In the genomic region with DNA sequence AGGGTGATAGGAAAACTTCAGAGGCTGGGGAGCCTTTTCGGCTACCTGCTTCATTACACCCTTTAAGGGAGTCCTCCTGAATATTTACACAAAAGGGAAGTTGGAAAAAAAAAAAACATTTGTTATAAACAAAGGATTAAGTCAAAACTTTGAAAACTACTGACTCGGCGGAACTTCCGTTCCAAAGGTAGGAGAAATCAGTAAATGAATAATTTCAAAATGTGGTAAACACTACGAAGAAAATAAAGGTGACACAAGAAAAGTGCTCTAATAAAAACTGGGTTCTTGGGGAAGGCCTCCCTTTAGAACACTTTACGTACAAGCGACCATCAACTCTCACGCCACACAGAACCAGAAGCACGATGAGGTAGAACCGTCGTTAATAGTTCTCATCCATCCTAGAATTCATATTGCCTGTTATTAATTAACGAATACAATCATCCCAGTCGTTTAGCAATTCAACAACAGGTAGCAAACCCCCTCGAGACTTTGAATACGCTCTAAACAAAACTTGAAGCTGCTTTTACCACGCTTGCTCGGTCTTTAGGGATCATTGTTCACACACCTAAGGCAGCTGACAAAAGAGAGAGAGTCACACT, we compare ENCODE assay signal across 8 cellular contexts. TPM values are rescaled to one million over a fixed set of nuclear protein-coding genes. Genes with fewer than 3 reads are reported as not detected.
DNase-seq lines count a peak whose midpoint lies in the region; ATAC-seq and TF ChIP-seq lines count a peak whose summit lies in the region.

No MANE protein-coding gene starts in this region.

- H3K4me1 Mint-ChIP-seq in naive thymus-derived CD4-positive, alpha-beta T cell: peaks cover 18 to 40% (median 28%) of the 10 kb centered on the region in 7 donors

- H3K9ac ChIP-seq in PC-3 (ENCODE audit: low read length): peak overlapping the region; percentile 98

- peaks cover 20% of the 10 kb centered on the region for H3K4me1 ChIP-seq in PC-3 (ENCODE audit: insufficient read depth, low read length)
- H3K4me1 ChIP-seq in naive thymus-derived CD4-positive, alpha-beta T cell (ENCODE audit: control insufficient read depth in 2 of 2, insufficient read depth in 2 of 2, low read length in 2 of 2): peaks cover 18 to 21% of the 10 kb centered on the region in 2 donors

- H3K36me3 ChIP-seq in PC-3 (ENCODE audit: low read depth, low read length): no peaks in the 10 kb centered on the region; the same call in 1 of the 2 replicates
- no peaks in the 10 kb centered on the region for H3K36me3 ChIP-seq in naive thymus-derived CD4-positive, alpha-beta T cell (ENCODE audit: control insufficient read depth in 2 of 3, insufficient read depth in 3 of 3, low read length in 3 of 3)

- POLR2A ChIA-PET in PC-3 (lab: Charles Lee; ENCODE audit: unreplicated experiment): interaction anchor here (0.6 to 0.7 kb wide), 4 partner anchors 55 to 494 kb away, joined by 6 to 17 read pairs (median 10); no protein-coding TSS in a partner anchor
- POLR2A ChIA-PET in naive thymus-derived CD4-positive, alpha-beta T cell (lab: Charles Lee): interaction anchor here (0.8 to 1.5 kb wide), 9 partner anchors 10 to 305 kb away, joined by 3 to 6 read pairs (median 4); partner anchors contain the start of gene SCAP

- peak overlapping the region; percentile 90 for H3K4me2 ChIP-seq in PC-3 (ENCODE audit: low read length)

- TSS peak; percentile 72 for BruUV-seq in PC-3 (replicated peaks; lab: Mats Ljungman, UMichigan)

- ATAC-seq in GM19324 (IDR thresholded peaks at IDR 0.05; ENCODE audit: low FRiP score, unreplicated experiment) (peak; percentile 2), PC-3 (0 out of 2 replicates have a peak, but pooled peaks have one; percentile 1)
- no peak for ATAC-seq in naive thymus-derived CD4-positive, alpha-beta T cell

- DNase-seq in AG10803 (ENCODE audit: low read depth): no peak
- peak; percentile 39 for DNase-seq in PC-3
- DNase-seq in dorsolateral prefrontal cortex: no peak
- DNase-seq in naive thymus-derived CD4-positive, alpha-beta T cell: peak in 2 of 9 donors; percentile 7
- no peak for DNase-seq in activated effector memory CD4-positive, alpha-beta T cell treated with anti-CD3 and anti-CD28 coated beads, Interleukin-2, amount 50 U/mL, for 16 hours
- no peak for DNase-seq in activated CD4-positive, alpha-beta T cell treated with anti-CD3 and anti-CD28 coated beads, Interleukin-2, amount 50 U/mL, for 48 hours
- DNase-seq in KG1 (lab: John Stamatoyannopoulos, UW): no peak

- CTCF ChIA-PET in PC-3 (lab: Charles Lee): no interaction called here
- CTCF ChIA-PET in naive thymus-derived CD4-positive, alpha-beta T cell (lab: Charles Lee): interaction anchor here (1.4 to 1.6 kb wide), 2 partner anchors 10 to 259 kb away, joined by 3 to 6 read pairs; no protein-coding TSS in a partner anchor

- H3K79me2 ChIP-seq in PC-3 (ENCODE audit: low read length): peaks cover 58% of the 10 kb centered on the region

- H3K4me3 ChIP-seq in AG10803 (ENCODE audit: low read length) (peak overlapping the region; percentile 88), PC-3 (ENCODE audit: low read length) (peak overlapping the region; percentile 82), dorsolateral prefrontal cortex (peak overlapping the region; percentile 67 to 100 (median 90))
- H3K4me3 ChIP-seq in naive thymus-derived CD4-positive, alpha-beta T cell (ENCODE audit: low read length): peak overlapping the region; percentile 65

- H3K27ac Mint-ChIP-seq in naive thymus-derived CD4-positive, alpha-beta T cell: peak overlapping the region; percentile 76 to 99 (median 96)

- no peaks in the 10 kb centered on the region for H3K9me2 ChIP-seq in PC-3 (replicated peaks; ENCODE audit: low read length)

- H3K36me3 Mint-ChIP-seq in naive thymus-derived CD4-positive, alpha-beta T cell: peaks cover 0 to 4% (median 0%) of the 10 kb centered on the region in 5 donors

- intact Hi-C loops in PC-3 (cut with micrococcal nuclease): loop anchor here (2.0 to 10.0 kb wide), 2 partner anchors 116 to 268 kb away; partner anchors contain the start of gene ELP6
- intact Hi-C loops in dorsolateral prefrontal cortex (cut with DNase I): loop anchor here in 1 of 2 donors (5.0 to 10.0 kb wide), 3 partner anchors 106 to 399 kb away; partner anchors contain the start of gene PTPN23
- intact Hi-C loops in naive thymus-derived CD4-positive, alpha-beta T cell (cut with micrococcal nuclease): loop anchor here (1.0 to 10.0 kb wide), 14 partner anchors 8 to 1631 kb away; partner anchors contain the start of genes SCAP (in 2 of the 2), CCDC12 (in 1 of the 2), CSPG5 (in 1 of the 2) and ELP6 (in 1 of the 2)

- H3K4me3 Mint-ChIP-seq in naive thymus-derived CD4-positive, alpha-beta T cell: peak overlapping the region; percentile 85 to 98 (median 91)

- H3K9me3 Mint-ChIP-seq in naive thymus-derived CD4-positive, alpha-beta T cell: peaks cover 0 to 3% (median 0%) of the 10 kb centered on the region in 11 donors

- no peaks in the 10 kb centered on the region for H3K9me3 ChIP-seq in PC-3 (ENCODE audit: low read length)
- no peaks in the 10 kb centered on the region for H3K9me3 ChIP-seq in naive thymus-derived CD4-positive, alpha-beta T cell (ENCODE audit: control insufficient read depth in 2 of 3, low read length in 3 of 3)

- no peaks in the 10 kb centered on the region for H3K27me3 ChIP-seq in PC-3 (ENCODE audit: low read length)
- no peaks in the 10 kb centered on the region for H3K27me3 ChIP-seq in dorsolateral prefrontal cortex
- H3K27me3 ChIP-seq in naive thymus-derived CD4-positive, alpha-beta T cell (ENCODE audit: control insufficient read depth in 2 of 2, insufficient read depth in 2 of 2, low read length in 2 of 2): no peaks in the 10 kb centered on the region

- no peaks in the 10 kb centered on the region for H3F3A ChIP-seq in PC-3 (ENCODE audit: low read length, unreplicated experiment)

- TF ChIP-seq CTCF in AG10803 (conservative IDR thresholded peaks at IDR 0.05; ENCODE audit: low read length) (no peak), PC-3 (conservative IDR thresholded peaks at IDR 0.05; ENCODE audit: low read depth, low read length) (no peak), dorsolateral prefrontal cortex (IDR thresholded peaks at IDR 0.05 in 54 of 56, conservative IDR thresholded peaks at IDR 0.05 in 2 of 56; ENCODE audit: low read depth in 1 of 56, partially characterized antibody in 56 of 56) (no peak)

- H3K27me3 Mint-ChIP-seq in naive thymus-derived CD4-positive, alpha-beta T cell: peaks cover 0 to 3% (median 0%) of the 10 kb centered on the region in 5 donors

- peaks cover 30% of the 10 kb centered on the region for H4K20me1 ChIP-seq in PC-3 (ENCODE audit: low read length)

- peak overlapping the region; percentile 82 for H3K27ac ChIP-seq in PC-3 (ENCODE audit: low read length)
- H3K27ac ChIP-seq in dorsolateral prefrontal cortex: peak overlapping the region; percentile 76 to 100 (median 98)
- H3K27ac ChIP-seq in naive thymus-derived CD4-positive, alpha-beta T cell (ENCODE audit: low read depth, low read length): peak overlapping the region; percentile 99

- peak overlapping the region; percentile 71 for H2AFZ ChIP-seq in PC-3 (ENCODE audit: low read length)

RNA-seq across cellular contexts. Expression of gene SMARCC1, which starts 0.9 kb away (rescaled TPM):
- 43.1 and 53.0 TPM in 2 replicates for total RNA-seq in PC-3 (2014; rRNA removed)
- total RNA-seq in dorsolateral prefrontal cortex: 10 to 100 TPM; 32.9 to 86.8 (median 53.7) TPM
- 100 to 1,000 TPM in 2 of 5 experiments, 10 to 100 TPM in 3; 92.2 to 125 (median 99.1) TPM for total RNA-seq in naive thymus-derived CD4-positive, alpha-beta T cell
- polyA plus RNA-seq in naive thymus-derived CD4-positive, alpha-beta T cell: 10 to 100 TPM; 54.0 to 62.4 TPM

RNA-seq across cellular contexts. Expression of gene DHX30, which starts 22.1 kb away (rescaled TPM):
- total RNA-seq in PC-3 (2014; rRNA removed) (152 and 153 TPM in 2 replicates), dorsolateral prefrontal cortex (100 to 1,000 TPM in 93 of 120 experiments, 10 to 100 TPM in 27; 83.4 to 134 (median 107) TPM)
- 100 to 1,000 TPM in 1 of 5 experiments, 10 to 100 TPM in 4; 64.1 to 103 (median 92.0) TPM for total RNA-seq in naive thymus-derived CD4-positive, alpha-beta T cell
- 10 to 100 TPM; 27.8 to 65.8 TPM for polyA plus RNA-seq in naive thymus-derived CD4-positive, alpha-beta T cell
